8 cellular contexts compared by ENCODE assay signal in genomic region chr18:62525611-62526010, GRCh38. TPM values are rescaled to one million over a fixed set of nuclear protein-coding genes. Genes with fewer than 3 reads are reported as not detected.
DNase-seq lines count a peak whose midpoint lies in the region; ATAC-seq and TF ChIP-seq lines count a peak whose summit lies in the region.

No MANE protein-coding gene starts in this region.

- intact Hi-C loops in heart left ventricle (cut with DNase I) = loop anchor here in 4 of 10 donors (5.0 to 10.0 kb wide), 4 partner anchors 57 to 189 kb away; partner anchors contain the start of gene PHLPP1 (in 1 of the 4)
- intact Hi-C loops in cardiac septum (cut with DNase I) = loop anchor here (1.0 to 10.0 kb wide), 3 partner anchors 100 to 341 kb away; partner anchors contain the start of genes PHLPP1, PIGN and RELCH
- intact Hi-C loops in ascending aorta (cut with DNase I) = loop anchor here (1.0 to 10.0 kb wide), 5 partner anchors 88 to 1449 kb away; partner anchors contain the start of genes PIGN, RELCH and SERPINB8
- intact Hi-C loops in vagina (cut with DNase I) = loop anchor here (10.0 kb wide), 1 partner anchor 91 kb away; no protein-coding TSS in a partner anchor

- H3K27me3 ChIP-seq in heart left ventricle (no peaks in the 10 kb centered on the region), ascending aorta (no peaks in the 10 kb centered on the region), lung (ENCODE audit: control insufficient read depth, insufficient read depth) (no peaks in the 10 kb centered on the region), vagina (no peaks in the 10 kb centered on the region), H7 (ENCODE audit: control insufficient read depth, insufficient read depth, low read length) (peaks cover 37% of the 10 kb centered on the region)

- DNase-seq in heart left ventricle = no peak
- no peak for DNase-seq in cardiac septum (ENCODE audit: low spot score)
- no peak for DNase-seq in ascending aorta (ENCODE audit: low spot score in 2 of 2)
- no peak for DNase-seq in lung (ENCODE audit: low spot score)
- DNase-seq in vagina (ENCODE audit: extremely low spot score in 2 of 2) = no peak
- DNase-seq in H7 = no peak
- DNase-seq in activated CD8-positive, alpha-beta memory T cell treated with anti-CD3 and anti-CD28 coated beads, Interleukin-2, amount 50 U/mL, for 48 hours = no peak

- H3K4me1 ChIP-seq in heart left ventricle (peaks cover 3 to 60% (median 38%) of the 10 kb centered on the region in 12 donors), ascending aorta (peaks cover 5 to 23% of the 10 kb centered on the region in 2 donors), lung (ENCODE audit: control insufficient read depth in 2 of 2, insufficient read depth in 2 of 2, low read length in 2 of 2) (peaks cover 4 to 7% of the 10 kb centered on the region in 2 donors), vagina (peaks cover 30% of the 10 kb centered on the region)

- ATAC-seq in heart left ventricle (no peak), lung (ENCODE audit: insufficient read depth, low FRiP score) (no peak), HG03354 (IDR thresholded peaks at IDR 0.05; ENCODE audit: poor library complexity, severe bottlenecking, unreplicated experiment) (no peak)

- TF ChIP-seq POLR2A in heart left ventricle (IDR thresholded peaks at IDR 0.05) = no peak
- no peak for TF ChIP-seq POLR2A in vagina (IDR thresholded peaks at IDR 0.05)

- no peaks in the 10 kb centered on the region for H3K9me3 ChIP-seq in heart left ventricle
- no peaks in the 10 kb centered on the region for H3K9me3 ChIP-seq in ascending aorta
- no peaks in the 10 kb centered on the region for H3K9me3 ChIP-seq in lung (ENCODE audit: control insufficient read depth in 2 of 2, insufficient read depth in 1 of 2, low read length in 1 of 2)
- no peaks in the 10 kb centered on the region for H3K9me3 ChIP-seq in vagina

- H3K36me3 ChIP-seq in heart left ventricle (no peaks in the 10 kb centered on the region), ascending aorta (no peaks in the 10 kb centered on the region), lung (ENCODE audit: control insufficient read depth in 2 of 2, insufficient read depth in 2 of 2, low read length in 2 of 2) (no peaks in the 10 kb centered on the region), vagina (no peaks in the 10 kb centered on the region), H7 (replicated peaks; ENCODE audit: control insufficient read depth, insufficient read depth, low read length) (no peaks in the 10 kb centered on the region)

- H3K27ac ChIP-seq in heart left ventricle = peak overlapping the region; percentile 93 to 100 (median 97)
- H3K27ac ChIP-seq in ascending aorta = peak overlapping the region; percentile 96 to 99
- peak overlapping the region; percentile 56 to 100 for H3K27ac ChIP-seq in lung (ENCODE audit: low read depth in 1 of 2, low read length in 1 of 2)
- peak overlapping the region; percentile 95 for H3K27ac ChIP-seq in vagina

- H3K4me3 ChIP-seq in heart left ventricle (peak overlapping the region; percentile 66 to 98 (median 94)), ascending aorta (peak overlapping the region; percentile 95 to 96), lung (no peak overlapping the region), vagina (peak overlapping the region; percentile 64 to 80), H7 (ENCODE audit: insufficient read depth, low read depth, low read length) (no peak overlapping the region)

- WGBS in heart left ventricle, 4 donors = 48 to 56% (median 53%) methylated on average over 9 of the region's 9 CpGs
- 69 to 72% methylated on average over 9 of the region's 9 CpGs for WGBS in lung, 2 donors

- TF ChIP-seq CTCF in heart left ventricle (IDR thresholded peaks at IDR 0.05) (no peak), ascending aorta (IDR thresholded peaks at IDR 0.05) (no peak), lung (IDR thresholded peaks at IDR 0.05; ENCODE audit: control extremely low read depth, extremely low read depth) (no peak), vagina (IDR thresholded peaks at IDR 0.05) (no peak)

RNA-seq across cellular contexts. Expression of gene ZCCHC2, which starts 2.8 kb away (rescaled TPM):
- total RNA-seq in heart left ventricle (10 to 100 TPM; 11.2 to 27.5 (median 18.9) TPM), cardiac septum (19.1 TPM), ascending aorta (22.9 TPM), lung (10 to 100 TPM; 25.5 to 33.9 TPM), vagina (30.4 TPM)
- polyA plus RNA-seq in heart left ventricle (10 to 100 TPM in 1 of 2 donors, 1 to 10 TPM in 1; 5.6 to 13.3 TPM), lung (10 to 100 TPM in 1 of 2 donors, 1 to 10 TPM in 1; 9.3 to 11.7 TPM)
- 7.8 and 10.5 TPM in 2 replicates for total RNA-seq in H7 (2014; rRNA removed; shearing (Covaris generic))

Comparison
In these comparisons a context has a peak if more than half of its experiments do, and no peak if none do; other contexts are left out.
1. H3K4me3 ChIP-seq: peak in heart left ventricle (12 of 12), ascending aorta (2 of 2) and vagina (2 of 2); none in lung (single experiment) and H7 (single experiment).
2. Peak in every context shown above with its lines, with median percentiles within 50 percentile points of each other: H3K27ac ChIP-seq.